In the genomic region with DNA sequence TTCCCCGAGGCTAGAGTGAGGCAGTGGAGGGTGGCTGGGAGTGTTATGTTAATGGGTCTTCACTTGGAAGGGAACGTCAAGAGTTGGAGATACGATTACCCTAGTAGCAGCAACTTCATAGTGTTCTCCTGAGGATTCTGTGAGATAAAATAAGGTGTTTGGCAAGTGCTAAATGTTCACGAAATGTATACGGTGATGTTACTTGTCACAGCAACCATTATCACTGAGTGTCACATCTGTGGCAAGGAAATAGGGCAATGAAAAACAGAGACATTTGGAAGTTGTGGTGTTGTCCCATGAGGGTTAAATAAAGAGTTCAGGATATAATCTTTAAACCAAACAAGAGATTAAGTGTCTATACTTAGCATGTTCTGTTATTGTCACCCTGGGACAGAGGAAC, we compare ENCODE assay signal across 20 cellular contexts.
A peak's percentile ranks its signal among the peaks of the same experiment; 100 is the strongest.
DNase-seq lines count a peak whose midpoint lies in the region; ATAC-seq, FAIRE-seq and TF ChIP-seq lines count a peak whose summit lies in the region.
"Had no signal": no experiment of that assay in that cellular context is flagged by ENCODE, and none has a peak within 500 bp of the region (broad histone marks: within the 10 kb centered on the region; RNA-seq: fewer than 3 reads in every experiment).

No MANE protein-coding gene starts in this region.

- H3K14ac ChIP-seq in H1 (ENCODE audit: insufficient read length), result no peak overlapping the region

- no peaks in the 10 kb centered on the region for H3K79me1 ChIP-seq in H1 (ENCODE audit: low read depth, low read length)

- H3K27me3 ChIP-seq in BLaER1 (no peaks in the 10 kb centered on the region), H1 (replicated peaks in 1 of 4; ENCODE audit: control insufficient read depth in 3 of 4, extremely low read depth in 1 of 4, insufficient read depth in 3 of 4, low read length in 3 of 4) (no peaks in the 10 kb centered on the region)

- peak overlapping the region; percentile 49 for H3K4me2 ChIP-seq in BLaER1
- no peak overlapping the region for H3K4me2 ChIP-seq in H1 (ENCODE audit: insufficient read depth in 1 of 2, low read depth in 2 of 2, low read length in 2 of 2)

- 88% methylated on average over 5 of the region's 5 CpGs; no CpG with 5 or more reads in 1 of the 2 experiments for WGBS in H1 (ENCODE audit: extremely low coverage in 1 of 2, insufficient coverage in 1 of 2, insufficient read length in 1 of 2, insufficient replicate concordance in 2 of 2, low coverage in 1 of 2, low lambda C conversion rate in 2 of 2, missing lambda C conversion rate in 1 of 2), 2 experiments

- no peak overlapping the region for H4K8ac ChIP-seq in H1 (ENCODE audit: extremely low read depth, insufficient read depth, low read length)

- FAIRE-seq in H1 (lab: Jason Lieb, UNC), result no peak
- FAIRE-seq in GM12891 (lab: Jason Lieb, UNC), result no peak
- FAIRE-seq: D721Med, GM12878, GM18507 had no signal

- no peak overlapping the region for H3K56ac ChIP-seq in H1 (replicated peaks; ENCODE audit: insufficient read length, low read depth, low read length)

- no peak for TF ChIP-seq RAD21 in H1 (IDR thresholded peaks at IDR 0.05 in 1 of 2, conservative IDR thresholded peaks at IDR 0.05 in 1 of 2; ENCODE audit: low read depth in 2 of 2, low read length in 2 of 2)

- no peaks in the 10 kb centered on the region for H3K23me2 ChIP-seq in H1 (ENCODE audit: low read depth, low read length)

- no peak overlapping the region for H4K5ac ChIP-seq in H1 (ENCODE audit: insufficient read length, low read depth, low read length)

- H3K9ac ChIP-seq in BLaER1 (no peak overlapping the region), H1 (replicated peaks in 1 of 4; ENCODE audit: extremely low read depth in 1 of 4, low read depth in 3 of 4, low read length in 3 of 4) (no peak overlapping the region)

- CTCF ChIA-PET in H1 (lab: Charles Lee; ENCODE audit: partially characterized antibody), result interaction anchor here (1.5 kb wide), 1 partner anchor 8 kb away, joined by 3 read pairs; no protein-coding TSS in a partner anchor

- no peaks in the 10 kb centered on the region for H4K20me1 ChIP-seq in BLaER1
- no peaks in the 10 kb centered on the region for H4K20me1 ChIP-seq in H1 (replicated peaks in 1 of 2; ENCODE audit: control insufficient read depth in 1 of 2, insufficient read depth in 2 of 2, low read length in 2 of 2)

- no peak for ATAC-seq in HG02981 (IDR thresholded peaks at IDR 0.05; ENCODE audit: unreplicated experiment)
- no peak for ATAC-seq in naive thymus-derived CD8-positive, alpha-beta T cell
- ATAC-seq: CD8-positive, alpha-beta T cell; GM12878 had no signal

- no peak overlapping the region for H2BK120ac ChIP-seq in H1 (replicated peaks; ENCODE audit: low read depth, low read length)

- no peak overlapping the region for H3K23ac ChIP-seq in H1 (ENCODE audit: insufficient read length)

- no peaks in the 10 kb centered on the region for H3K36me3 Mint-ChIP-seq in naive thymus-derived CD8-positive, alpha-beta T cell
- H3K36me3 Mint-ChIP-seq: CD8-positive, alpha-beta T cell had no signal

- no peak overlapping the region for H3K4me3 ChIP-seq in BLaER1
- H3K4me3 ChIP-seq in H1 (ENCODE audit: extremely low read depth in 1 of 4, insufficient read depth in 2 of 4, low read depth in 3 of 4, low read length in 4 of 4), result no peak overlapping the region
- H3K4me3 ChIP-seq: GM12878 had no signal

- peaks cover 26% of the 10 kb centered on the region for H3K4me1 ChIP-seq in BLaER1
- H3K4me1 ChIP-seq in H1 (replicated peaks in 1 of 4; ENCODE audit: control insufficient read depth in 3 of 4, insufficient read depth in 4 of 4, low read length in 3 of 4), result no peaks in the 10 kb centered on the region
- H3K4me1 ChIP-seq: Caco-2 had no signal

- no peak overlapping the region for H2BK5ac ChIP-seq in H1 (ENCODE audit: low read depth, low read length)

- peaks cover 0 to 1% (median 0%) of the 10 kb centered on the region in 9 donors for H3K9me3 Mint-ChIP-seq in naive thymus-derived CD8-positive, alpha-beta T cell
- H3K9me3 Mint-ChIP-seq: CD4-positive, alpha-beta T cell; CD8-positive, alpha-beta T cell had no signal

- H2BK12ac ChIP-seq in H1 (ENCODE audit: low read depth, low read length), result no peak overlapping the region

- H2BK20ac ChIP-seq in H1 (ENCODE audit: low read length), result no peak overlapping the region

- H3K4ac ChIP-seq in H1 (replicated peaks; ENCODE audit: insufficient read length, low read depth, low read length), result no peak overlapping the region

- no peaks in the 10 kb centered on the region for H3K4me1 Mint-ChIP-seq in naive thymus-derived CD8-positive, alpha-beta T cell
- H3K4me1 Mint-ChIP-seq: B cell had no signal

- no peak for TF ChIP-seq CTCF in H1 (IDR thresholded peaks at IDR 0.05; ENCODE audit: control extremely low read depth in 1 of 3, insufficient read depth in 1 of 3, low read depth in 1 of 3, low read length in 3 of 3)

- H2AFZ ChIP-seq in H1 (ENCODE audit: low read length), result peak overlapping the region; percentile 26; the same call in 1 of the 2 replicates

- H3K9me3 ChIP-seq in BLaER1 (no peaks in the 10 kb centered on the region), H1 (ENCODE audit: insufficient read depth in 2 of 2, low read depth in 1 of 2, low read length in 1 of 2) (no peaks in the 10 kb centered on the region)
- H3K9me3 ChIP-seq: Caco-2 had no signal

- H3K79me2 ChIP-seq in H1 (ENCODE audit: control insufficient read depth in 1 of 2, insufficient read depth in 2 of 2, low read length in 2 of 2), result no peaks in the 10 kb centered on the region

- H3K27me3 Mint-ChIP-seq in naive thymus-derived CD8-positive, alpha-beta T cell, result peaks cover 0 to 17% (median 8%) of the 10 kb centered on the region in 5 donors

- no peak overlapping the region for H2AK5ac ChIP-seq in H1 (ENCODE audit: low read depth, low read length)

- H2BK15ac ChIP-seq in H1 (ENCODE audit: low read length), result no peak overlapping the region

- H3K27ac Mint-ChIP-seq in naive thymus-derived CD8-positive, alpha-beta T cell, result no peak overlapping the region
- H3K27ac Mint-ChIP-seq: B cell; CD4-positive, alpha-beta T cell; CD8-positive, alpha-beta T cell had no signal

- no peak overlapping the region for H4K91ac ChIP-seq in H1 (replicated peaks; ENCODE audit: insufficient read length, low read length)

- no peak overlapping the region for H3K27ac ChIP-seq in BLaER1
- no peak overlapping the region for H3K27ac ChIP-seq in H1 (ENCODE audit: low read depth, low read length)
- H3K27ac ChIP-seq: C4-2B had no signal

- DNase-seq in ELF-1 (ENCODE audit: low read depth, low spot score) (peak; percentile 45), H1 (ENCODE audit: low read depth in 1 of 2, low spot score in 2 of 2) (no peak), NCI-H82 (lab: John Stamatoyannopoulos, UW) (no peak), GM12891 (ENCODE audit: insufficient read length, low spot score) (no peak)
- DNase-seq in naive thymus-derived CD8-positive, alpha-beta T cell, result no peak
- DNase-seq: 8988T; AML-193; Caco-2; Calu3; CD4-positive, alpha-beta T cell; CD8-positive, alpha-beta T cell; DMS79 treated with DMSO at 0.1 percent for 48 hours; GDM1 had no signal

- no peaks in the 10 kb centered on the region for H3K36me3 ChIP-seq in BLaER1
- H3K36me3 ChIP-seq in H1 (ENCODE audit: control insufficient read depth in 2 of 4, insufficient read depth in 4 of 4, low read length in 3 of 4), result no peaks in the 10 kb centered on the region

- no peak overlapping the region for H3K4me3 Mint-ChIP-seq in naive thymus-derived CD8-positive, alpha-beta T cell
- H3K4me3 Mint-ChIP-seq: B cell; CD4-positive, alpha-beta T cell; CD8-positive, alpha-beta T cell had no signal

- H3K18ac ChIP-seq in H1 (ENCODE audit: extremely low read depth, low read length), result no peak overlapping the region

- POLR2A ChIA-PET in H1 (lab: Charles Lee; ENCODE audit: partially characterized antibody), result no interaction called here
- POLR2A ChIA-PET in naive thymus-derived CD8-positive, alpha-beta T cell (lab: Charles Lee), result no interaction called here

- TF ChIP-seq EP300 in H1 (IDR thresholded peaks at IDR 0.05; ENCODE audit: borderline replicate concordance in 1 of 2, low read depth in 2 of 2, low read length in 2 of 2), result no peak

- TF ChIP-seq POLR2A in H1 (IDR thresholded peaks at IDR 0.05; ENCODE audit: control extremely low read depth in 1 of 2, low read depth in 2 of 2, low read length in 2 of 2) (no peak), GM12891 (IDR thresholded peaks at IDR 0.05; ENCODE audit: low read depth, low read length) (no peak)

TF ChIP-seq in H1, 55 proteins besides CTCF, POLR2A, EP300 and RAD21 (continues in another document):
- TF ChIP-seq RFX5 (IDR thresholded peaks at IDR 0.05; ENCODE audit: borderline replicate concordance, low read depth, low read length) (no peak), NANOG (IDR thresholded peaks at IDR 0.05; ENCODE audit: insufficient read depth, low read depth, low read length, poor library complexity, severe bottlenecking) (no peak), CTBP2 (IDR thresholded peaks at IDR 0.05; ENCODE audit: borderline replicate concordance, insufficient read depth, insufficient read length, low read length) (no peak), SAP30 (IDR thresholded peaks at IDR 0.05; ENCODE audit: insufficient read depth, insufficient replicate concordance, low read length) (no peak), CREB1 (IDR thresholded peaks at IDR 0.05) (no peak), SP4 (IDR thresholded peaks at IDR 0.05; ENCODE audit: low read length) (no peak), TAF7 (optimal IDR thresholded peaks at IDR 0.05; ENCODE audit: borderline replicate concordance, low read depth, low read length) (no peak), SP1 (IDR thresholded peaks at IDR 0.05; ENCODE audit: low read depth, low read length) (no peak), CBX5 (IDR thresholded peaks at IDR 0.05; ENCODE audit: low read depth, low read length) (no peak)

TF ChIP-seq in GM12891, 5 proteins besides CTCF, POLR2A, EP300 and RAD21:
- TF ChIP-seq POLR2AphosphoS5 (IDR thresholded peaks at IDR 0.05; ENCODE audit: low read depth, low read length), result no peak
- no peak for TF ChIP-seq SPI1 (IDR thresholded peaks at IDR 0.05; ENCODE audit: low read depth, low read length)
- no peak for TF ChIP-seq POU2F2 (IDR thresholded peaks at IDR 0.05; ENCODE audit: low read depth, low read length)
- no peak for TF ChIP-seq TAF1 (IDR thresholded peaks at IDR 0.05; ENCODE audit: low read depth, low read length)
- TF ChIP-seq PAX5 (IDR thresholded peaks at IDR 0.05; ENCODE audit: insufficient read depth, low read length, severe bottlenecking), result no peak
